8 cellular contexts compared by ENCODE assay signal in the genomic region with DNA sequence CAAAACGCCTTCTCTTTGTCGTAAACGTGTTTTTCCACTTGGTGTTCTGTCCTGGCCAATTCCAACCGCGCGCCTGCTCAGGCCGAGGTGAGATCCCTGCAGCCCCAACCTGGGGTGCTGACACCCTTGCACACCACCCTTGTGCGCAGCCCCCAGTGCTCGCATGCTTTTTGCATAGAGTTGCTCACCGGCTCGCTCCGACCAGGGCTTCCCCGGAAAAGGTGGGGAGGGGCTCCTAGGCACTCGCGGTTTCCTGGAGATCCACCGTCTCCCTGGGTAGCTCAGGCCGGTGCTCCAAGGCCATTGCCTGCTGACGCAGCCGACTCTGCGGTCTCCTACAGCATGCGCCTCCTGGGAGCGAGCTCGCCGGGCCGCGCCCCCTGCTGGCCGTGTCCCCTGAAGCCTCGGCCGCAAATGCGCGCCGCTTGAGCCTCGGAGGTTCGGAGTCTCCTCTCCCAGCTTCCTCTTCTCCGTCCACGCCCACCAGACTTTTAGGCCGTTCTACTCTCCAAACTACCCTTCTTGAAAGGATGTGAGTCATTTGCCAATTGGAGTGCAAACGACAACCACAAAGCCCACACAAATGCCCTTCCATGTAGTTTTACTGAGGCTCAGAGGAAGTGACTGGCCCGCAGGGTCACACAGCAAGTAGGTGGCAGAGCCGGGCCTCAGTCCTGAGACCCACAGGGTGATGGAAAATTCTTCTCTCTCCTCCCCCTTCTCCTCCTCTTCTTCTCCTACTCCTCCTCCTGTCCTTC. TPM values are rescaled to one million over a fixed set of nuclear protein-coding genes. Genes with fewer than 3 reads are reported as not detected.
DNase-seq lines count a peak whose midpoint lies in the region; ATAC-seq, FAIRE-seq and TF ChIP-seq lines count a peak whose summit lies in the region.

No MANE protein-coding gene starts in this region.

- intact Hi-C loops in right cardiac atrium (cut with DNase I) (loop anchor here in 2 of 4 donors (2.0 kb wide), 2 partner anchors 42 to 146 kb away; a partner anchor contains a TSS), psoas muscle (cut with DNase I) (loop anchor here in 1 of 2 donors (5.0 kb wide), 2 partner anchors 221 to 466 kb away; no protein-coding TSS in a partner anchor)

- peaks cover 33% of the 10 kb centered on the region for H3K4me1 Mint-ChIP-seq in T-helper 1 cell treated with Interleukin-12 subunit alpha and Interleukin-12 subunit beta and Interleukin-4 antibody, amounts not matched to agents 30 μg/mL and 1 μg/mL, for 36 hours (ENCODE audit: low read depth)

- peak; percentile 97 for TF ChIP-seq CTCF in GM12872 (IDR thresholded peaks at IDR 0.05; ENCODE audit: insufficient read depth, low read depth, low read length)
- TF ChIP-seq CTCF in psoas muscle (IDR thresholded peaks at IDR 0.05), result peak; percentile 91

- H3K27ac ChIP-seq in angular gyrus (ENCODE audit: low read depth, low read length), result peak overlapping the region; percentile 40
- H3K27ac ChIP-seq in right cardiac atrium (ENCODE audit: low read length), result peak overlapping the region; percentile 4
- peak overlapping the region; percentile 21 for H3K27ac ChIP-seq in psoas muscle

- H3K4me3 Mint-ChIP-seq in T-helper 1 cell treated with Interleukin-12 subunit alpha and Interleukin-12 subunit beta and Interleukin-4 antibody, amounts not matched to agents 30 μg/mL and 1 μg/mL, for 36 hours, result peak overlapping the region; percentile 76

- H3K27ac Mint-ChIP-seq in T-helper 1 cell treated with Interleukin-12 subunit alpha and Interleukin-12 subunit beta and Interleukin-4 antibody, amounts not matched to agents 30 μg/mL and 1 μg/mL, for 36 hours, result peak overlapping the region; percentile 96

- peak; percentile 56 for FAIRE-seq in urothelium cell line (lab: Jason Lieb, UNC)

- peak; percentile 87 for ATAC-seq in HG02610 (IDR thresholded peaks at IDR 0.05; ENCODE audit: unreplicated experiment)
- ATAC-seq in right cardiac atrium, result peak; percentile 95 to 96
- peak; percentile 92 to 97 (median 94) for ATAC-seq in psoas muscle

- H3K9me3 ChIP-seq in right cardiac atrium (ENCODE audit: control insufficient read depth, low read length) (no peaks in the 10 kb centered on the region), psoas muscle (no peaks in the 10 kb centered on the region)

- H3K4me1 ChIP-seq in right cardiac atrium (ENCODE audit: control insufficient read depth, insufficient read depth, low read length) (no peaks in the 10 kb centered on the region), psoas muscle (peaks cover 4% of the 10 kb centered on the region)

- WGBS in right cardiac atrium, result 4% methylated on average over 40 of the region's 40 CpGs
- 6 to 7% (median 6%) methylated on average over 40 of the region's 40 CpGs for WGBS in psoas muscle, 3 donors

- H3K4me3 ChIP-seq in right cardiac atrium (ENCODE audit: low read length) (peak overlapping the region; percentile 1), psoas muscle (peak overlapping the region; percentile 61)

- no peaks in the 10 kb centered on the region for H3K27me3 ChIP-seq in right cardiac atrium (ENCODE audit: control insufficient read depth, insufficient read depth)
- H3K27me3 ChIP-seq in psoas muscle (ENCODE audit: insufficient read depth in 3 of 3, low read length in 2 of 3), result no peaks in the 10 kb centered on the region

- no peaks in the 10 kb centered on the region for H3K9me3 Mint-ChIP-seq in T-helper 1 cell treated with Interleukin-12 subunit alpha and Interleukin-12 subunit beta and Interleukin-4 antibody, amounts not matched to agents 30 μg/mL and 1 μg/mL, for 36 hours

- no peaks in the 10 kb centered on the region for H3K36me3 Mint-ChIP-seq in T-helper 1 cell treated with Interleukin-12 subunit alpha and Interleukin-12 subunit beta and Interleukin-4 antibody, amounts not matched to agents 30 μg/mL and 1 μg/mL, for 36 hours (ENCODE audit: low read depth)

- H3K27me3 Mint-ChIP-seq in T-helper 1 cell treated with Interleukin-12 subunit alpha and Interleukin-12 subunit beta and Interleukin-4 antibody, amounts not matched to agents 30 μg/mL and 1 μg/mL, for 36 hours (ENCODE audit: low read depth), result no peaks in the 10 kb centered on the region

- DNase-seq in NCI-H1092 (lab: John Stamatoyannopoulos, UW) (peak; percentile 74), right cardiac atrium (peak; percentile 93 to 96 (median 96)), psoas muscle (peak; percentile 93 to 94), urothelium cell line (ENCODE audit: low spot score) (peak; percentile 95)

- no peaks in the 10 kb centered on the region for H3K36me3 ChIP-seq in psoas muscle (ENCODE audit: insufficient read depth in 1 of 2, low read depth in 1 of 2)

RNA-seq across cellular contexts. Expression of a gene that starts 7.2 kb away (rescaled TPM):
- 1 to 10 TPM; 3.8 to 4.4 (median 4.1) TPM for total RNA-seq in right cardiac atrium
- 2.1 TPM for polyA plus RNA-seq in right cardiac atrium
- total RNA-seq in psoas muscle, result 1 to 10 TPM; 3.0 to 5.2 (median 4.3) TPM
- polyA plus RNA-seq in psoas muscle, result 1 to 10 TPM; 1.0 to 2.5 (median 2.0) TPM

RNA-seq across cellular contexts. Expression of a gene that starts 28.9 kb away (rescaled TPM):
- total RNA-seq in right cardiac atrium (not detected), psoas muscle (not detected)
- polyA plus RNA-seq in right cardiac atrium (not detected), psoas muscle (under 1 TPM in 1 of 3 donors, not detected in 2; 0.05 TPM)

RNA-seq across cellular contexts. Expression of a gene that starts 42.3 kb away (rescaled TPM):
- total RNA-seq in right cardiac atrium, result 10 to 100 TPM; 30.9 to 35.6 (median 32.6) TPM
- polyA plus RNA-seq in right cardiac atrium, result 26.2 TPM
- 10 to 100 TPM; 23.8 to 34.4 (median 30.8) TPM for total RNA-seq in psoas muscle
- polyA plus RNA-seq in psoas muscle, result 10 to 100 TPM; 22.7 to 46.1 (median 33.0) TPM

RNA-seq across cellular contexts. Expression of a gene that starts 45.6 kb away (rescaled TPM):
- total RNA-seq in right cardiac atrium (under 1 TPM; 0.38 to 0.97 (median 0.65) TPM), psoas muscle (1 to 10 TPM in 1 of 4 donors, under 1 TPM in 1, not detected in 2; 0.53 to 3.3 TPM)
- polyA plus RNA-seq in right cardiac atrium (0.50 TPM), psoas muscle (under 1 TPM; 0.65 to 0.78 (median 0.75) TPM)

RNA-seq across cellular contexts. Expression of a gene that starts 52.2 kb away (rescaled TPM):
- total RNA-seq in right cardiac atrium, result 100 to 1,000 TPM; 135 to 299 (median 142) TPM
- 375 TPM for polyA plus RNA-seq in right cardiac atrium
- total RNA-seq in psoas muscle, result 1,000 to 10,000 TPM in 1 of 4 donors, 100 to 1,000 TPM in 3; 164 to 2,869 (median 749) TPM
- polyA plus RNA-seq in psoas muscle, result 100 to 1,000 TPM; 168 to 304 (median 293) TPM

Comparison
In these comparisons a context has a peak if more than half of its experiments do, and no peak if none do; other contexts are left out.
1. Peak in every context shown above with its lines: DNase-seq, ATAC-seq, H3K4me3 ChIP-seq and H3K27ac ChIP-seq.